In the genomic region with DNA sequence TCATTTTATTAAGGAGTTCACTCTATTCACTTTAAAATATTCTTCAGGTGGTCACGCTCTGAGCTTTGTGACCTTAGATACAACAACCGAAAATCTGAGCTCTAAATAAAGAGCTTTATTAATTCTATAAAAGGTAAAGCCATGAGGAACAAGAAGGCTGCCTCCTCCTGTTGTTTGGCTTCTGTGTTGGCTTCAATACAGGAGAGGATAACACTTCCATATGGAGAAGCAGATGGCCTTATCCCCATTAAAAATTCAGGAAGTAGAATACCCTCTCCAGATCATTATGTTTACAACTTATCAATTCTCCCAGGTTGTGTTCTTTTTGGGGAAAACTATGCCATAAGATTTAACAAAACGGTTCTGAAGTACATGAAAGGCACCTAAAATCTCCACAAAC, we compare ENCODE assay signal across 26 cellular contexts.
"Had no signal": no experiment of that assay in that cellular context is flagged by ENCODE, and none has a peak within 500 bp of the region (broad histone marks: within the 10 kb centered on the region; RNA-seq: fewer than 3 reads in every experiment).

No MANE protein-coding gene starts in this region.

- H2AFZ ChIP-seq: neural progenitor cell had no signal

- ATAC-seq: activated CD4-positive, CD25-positive, alpha-beta regulatory T cell treated with anti-CD3 and anti-CD28 coated beads, Interleukin-2, amount 50 U/mL, for 24 hours; activated CD8-positive, alpha-beta memory T cell treated with anti-CD3 and anti-CD28 coated beads, Interleukin-2, amount 10 ng/mL, durations not matched to agents 7 days and 5 days; effector memory CD8-positive, alpha-beta T cell; left ventricle myocardium superior; naive thymus-derived CD8-positive, alpha-beta T cell; stimulated activated naive B cell treated with anti-CD40 and anti-IgM and Interleukin-4, amounts not matched to agents 10 μg/mL and 1 μg/mL and 100 μg/mL, for 72 hours had no signal

- H3K4me3 ChIP-seq: dorsolateral prefrontal cortex, esophagus muscularis mucosa, neural progenitor cell, prostate gland, testis, uterus had no signal

- DNase-seq: activated CD4-positive, alpha-beta memory T cell treated with anti-CD3 and anti-CD28 coated beads, Interleukin-2, amount 10 ng/mL, durations not matched to agents 7 days and 5 days; activated CD4-positive, alpha-beta T cell treated with anti-CD3 and anti-CD28 coated beads, Interleukin-2, amount 10 ng/mL, durations not matched to agents 24 days and 14 days; activated CD8-positive, alpha-beta memory T cell treated with anti-CD3 and anti-CD28 coated beads, Interleukin-2, amount 10 ng/mL, durations not matched to agents 7 days and 5 days; activated gamma-delta T cell; activated T-cell treated with anti-CD3 and anti-CD28 coated beads for 4 hours; anterior cingulate cortex; brain microvascular endothelial cell; effector memory CD8-positive, alpha-beta T cell; head of caudate nucleus; left ventricle myocardium superior; mammary epithelial cell; naive thymus-derived CD8-positive, alpha-beta T cell; stimulated activated CD4-positive, alpha-beta T cell treated with anti-CD3 and anti-CD28 coated beads, Interleukin-2, amount 100 ng/mL, for 48 hours; stimulated activated CD8-positive, alpha-beta memory T cell treated with anti-CD3 and anti-CD28 coated beads, Interleukin-4, amount 100 ng/mL, for 48 hours; stimulated activated naive B cell treated with anti-CD40 and anti-IgM and Interleukin-4, amounts not matched to agents 10 μg/mL and 1 μg/mL and 100 μg/mL, for 72 hours; testis; trophoblast cell; uterus had no signal

- H3K4me1 ChIP-seq: prostate gland, testis, uterus had no signal

- H3K9me3 Mint-ChIP-seq: activated CD4-positive, alpha-beta memory T cell treated with anti-CD3 and anti-CD28 coated beads, Interleukin-2, amount 10 ng/mL, durations not matched to agents 7 days and 5 days; activated naive CD4-positive, alpha-beta T cell treated with anti-CD3 and anti-CD28 coated beads, Interleukin-2, amount 50 U/mL, for 24 hours; activated T-helper 1 cell treated with anti-CD3 and anti-CD28 coated beads, Interleukin-12 subunit alpha, Interleukin-12 subunit beta, Interleukin-2, Interleukin-4 antibody, amounts not matched to agents 30 ng/mL and 10 ng/mL and 1 ng/mL, durations not matched to agents 14 hours and 24 hours and 36 hours; effector memory CD8-positive, alpha-beta T cell; naive thymus-derived CD8-positive, alpha-beta T cell; stimulated activated naive B cell treated with anti-CD40 and anti-IgM and Interleukin-4, amounts not matched to agents 10 μg/mL and 1 μg/mL and 100 μg/mL, for 72 hours had no signal

- H3K4me3 Mint-ChIP-seq: activated CD4-positive, alpha-beta memory T cell treated with anti-CD3 and anti-CD28 coated beads, Interleukin-2, amount 10 ng/mL, durations not matched to agents 7 days and 5 days; activated CD4-positive, alpha-beta T cell treated with anti-CD3 and anti-CD28 coated beads, Interleukin-2, amount 10 ng/mL, durations not matched to agents 24 days and 14 days; activated CD8-positive, alpha-beta memory T cell treated with anti-CD3 and anti-CD28 coated beads, Interleukin-2, amount 10 ng/mL, durations not matched to agents 7 days and 5 days; activated naive CD4-positive, alpha-beta T cell treated with anti-CD3 and anti-CD28 coated beads, Interleukin-2, amount 50 U/mL, for 24 hours; activated T-helper 1 cell treated with anti-CD3 and anti-CD28 coated beads, Interleukin-12 subunit alpha, Interleukin-12 subunit beta, Interleukin-2, Interleukin-4 antibody, amounts not matched to agents 30 ng/mL and 10 ng/mL and 1 ng/mL, durations not matched to agents 14 hours and 24 hours and 36 hours; effector memory CD8-positive, alpha-beta T cell; mesothelial cell of epicardium; naive thymus-derived CD8-positive, alpha-beta T cell; neural progenitor cell; stimulated activated naive B cell treated with anti-CD40 and anti-IgM and Interleukin-4, amounts not matched to agents 10 μg/mL and 1 μg/mL and 100 μg/mL, for 72 hours had no signal

- H3K4me1 Mint-ChIP-seq: activated CD4-positive, alpha-beta memory T cell treated with anti-CD3 and anti-CD28 coated beads, Interleukin-2, amount 10 ng/mL, durations not matched to agents 7 days and 5 days had no signal

- H3K36me3 ChIP-seq: brain microvascular endothelial cell, neural progenitor cell, prostate gland, uterus had no signal

- H3K27me3 ChIP-seq: brain microvascular endothelial cell, dorsolateral prefrontal cortex, esophagus muscularis mucosa, neural progenitor cell, testis, uterus had no signal

- H3K9me3 ChIP-seq: esophagus muscularis mucosa, prostate gland, testis, uterus had no signal

- H3K27ac ChIP-seq: brain microvascular endothelial cell, esophagus muscularis mucosa, neural progenitor cell, prostate gland, testis, uterus had no signal

- H3K27ac Mint-ChIP-seq: activated CD4-positive, alpha-beta memory T cell treated with anti-CD3 and anti-CD28 coated beads, Interleukin-2, amount 10 ng/mL, durations not matched to agents 7 days and 5 days; activated CD4-positive, alpha-beta T cell treated with anti-CD3 and anti-CD28 coated beads, Interleukin-2, amount 10 ng/mL, durations not matched to agents 24 days and 14 days; activated CD8-positive, alpha-beta memory T cell treated with anti-CD3 and anti-CD28 coated beads, Interleukin-2, amount 10 ng/mL, durations not matched to agents 7 days and 5 days; activated naive CD4-positive, alpha-beta T cell treated with anti-CD3 and anti-CD28 coated beads, Interleukin-2, amount 50 U/mL, for 24 hours; activated T-helper 1 cell treated with anti-CD3 and anti-CD28 coated beads, Interleukin-12 subunit alpha, Interleukin-12 subunit beta, Interleukin-2, Interleukin-4 antibody, amounts not matched to agents 30 ng/mL and 10 ng/mL and 1 ng/mL, durations not matched to agents 14 hours and 24 hours and 36 hours; effector memory CD8-positive, alpha-beta T cell; mesothelial cell of epicardium; naive thymus-derived CD8-positive, alpha-beta T cell; neural progenitor cell; stimulated activated naive B cell treated with anti-CD40 and anti-IgM and Interleukin-4, amounts not matched to agents 10 μg/mL and 1 μg/mL and 100 μg/mL, for 72 hours had no signal

- H3K36me3 Mint-ChIP-seq: neural progenitor cell had no signal

- H3K4me2 ChIP-seq: neural progenitor cell had no signal

- H3K27me3 Mint-ChIP-seq: activated CD4-positive, alpha-beta memory T cell treated with anti-CD3 and anti-CD28 coated beads, Interleukin-2, amount 10 ng/mL, durations not matched to agents 7 days and 5 days; activated CD4-positive, alpha-beta T cell treated with anti-CD3 and anti-CD28 coated beads, Interleukin-2, amount 10 ng/mL, durations not matched to agents 24 days and 14 days; activated CD8-positive, alpha-beta memory T cell treated with anti-CD3 and anti-CD28 coated beads, Interleukin-2, amount 10 ng/mL, durations not matched to agents 7 days and 5 days; activated naive CD4-positive, alpha-beta T cell treated with anti-CD3 and anti-CD28 coated beads, Interleukin-2, amount 50 U/mL, for 24 hours; effector memory CD8-positive, alpha-beta T cell; naive thymus-derived CD8-positive, alpha-beta T cell; stimulated activated naive B cell treated with anti-CD40 and anti-IgM and Interleukin-4, amounts not matched to agents 10 μg/mL and 1 μg/mL and 100 μg/mL, for 72 hours had no signal

- H3K9ac ChIP-seq: neural progenitor cell had no signal
